ENCODE assay signal across 12 cellular contexts in genomic region chr10:67783576-67784294, GRCh38. TPM values are rescaled to one million over a fixed set of nuclear protein-coding genes. Genes with fewer than 3 reads are reported as not detected.
A peak's percentile ranks its signal among the peaks of the same experiment; 100 is the strongest.
DNase-seq lines count a peak whose midpoint lies in the region; ATAC-seq, FAIRE-seq and TF ChIP-seq lines count a peak whose summit lies in the region.
"Had no signal": no experiment of that assay in that cellular context is flagged by ENCODE, and none has a peak within 500 bp of the region (broad histone marks: within the 10 kb centered on the region; RNA-seq: fewer than 3 reads in every experiment).

No MANE protein-coding gene starts in this region.

- H3K36me3 Mint-ChIP-seq in CD4-positive, alpha-beta T cell (ENCODE audit: low read depth), result no peaks in the 10 kb centered on the region

- TF ChIP-seq CTCF in K562 (IDR thresholded peaks at IDR 0.05 in 2 of 3, conservative IDR thresholded peaks at IDR 0.05 in 1 of 3; ENCODE audit: insufficient read depth in 2 of 3, low read depth in 1 of 3, low read length in 3 of 3), result no peak
- no peak for TF ChIP-seq CTCF in CD4-positive, alpha-beta T cell (IDR thresholded peaks at IDR 0.05)

- no peak overlapping the region for H3K4me3 ChIP-seq in K562
- no peak overlapping the region for H3K4me3 ChIP-seq in aorta (ENCODE audit: low read length in 2 of 2)
- H3K4me3 ChIP-seq: skin epidermis, suprapubic skin had no signal

- H3K4me2 ChIP-seq in K562 (ENCODE audit: insufficient read depth, low read length), result peak overlapping the region; percentile 24

- H3K4me1 ChIP-seq in K562 (replicated peaks in 1 of 2; ENCODE audit: control insufficient read depth in 2 of 2, insufficient read depth in 2 of 2, low read length in 2 of 2) (peaks cover 0 to 3% of the 10 kb centered on the region in 2 experiments; a peak in 3 of 5 replicates), aorta (ENCODE audit: control insufficient read depth in 1 of 2, insufficient read depth in 2 of 2, low read length in 2 of 2) (no peaks in the 10 kb centered on the region)
- H3K4me1 ChIP-seq: suprapubic skin had no signal

- no TSS peak for BruUV-seq in K562 (replicated peaks; lab: Mats Ljungman, UMichigan)

- peaks cover 34% of the 10 kb centered on the region for H3K4me1 Mint-ChIP-seq in CD4-positive, alpha-beta T cell (ENCODE audit: low read depth)

- ATAC-seq in GM18502 (IDR thresholded peaks at IDR 0.05; ENCODE audit: poor library complexity, unreplicated experiment) (peak; percentile 47), GM21360 (IDR thresholded peaks at IDR 0.05; ENCODE audit: unreplicated experiment) (peak; percentile 38), HG03469 (IDR thresholded peaks at IDR 0.05; ENCODE audit: unreplicated experiment) (peak; percentile 30), K562 (peak; percentile 8; the same call in 1 of the 3 replicates), aorta (ENCODE audit: low FRiP score) (no peak)
- no peak for ATAC-seq in CD4-positive, alpha-beta T cell (ENCODE audit: poor library complexity)

- POLR2A ChIA-PET in K562 (lab: Yijun Ruan, JAX) (interaction anchor here (0.7 to 1.5 kb wide), 2 partner anchors 19 to 59 kb away, joined by 3 to 4 read pairs; no protein-coding TSS in a partner anchor), HEK293T (lab: Yijun Ruan, JAX) (no interaction called here)
- POLR2A ChIA-PET in CD4-positive, alpha-beta T cell (lab: Charles Lee), result no interaction called here

- H3K79me2 ChIP-seq in K562 (ENCODE audit: control insufficient read depth, insufficient read depth, low read length), result no peaks in the 10 kb centered on the region

- no peaks in the 10 kb centered on the region for H3K36me3 ChIP-seq in K562 (ENCODE audit: control insufficient read depth, insufficient read depth, low read length)
- H3K36me3 ChIP-seq in aorta (ENCODE audit: control insufficient read depth in 1 of 2, insufficient read depth in 2 of 2, low read length in 1 of 2), result no peaks in the 10 kb centered on the region
- H3K36me3 ChIP-seq: suprapubic skin had no signal

- no peaks in the 10 kb centered on the region for H3K27me3 Mint-ChIP-seq in CD4-positive, alpha-beta T cell

- H3K4me3 Mint-ChIP-seq in CD4-positive, alpha-beta T cell, result no peak overlapping the region

- no peak for FAIRE-seq in K562 (lab: Jason Lieb, UNC)

- no peak overlapping the region for H3K9ac ChIP-seq in K562 (ENCODE audit: insufficient read depth in 1 of 2, low read depth in 2 of 2, low read length in 2 of 2)

- H3K9me3 Mint-ChIP-seq in CD4-positive, alpha-beta T cell, result no peaks in the 10 kb centered on the region

- H3K27me3 ChIP-seq in K562 (ENCODE audit: control insufficient read depth in 2 of 2, insufficient read depth in 2 of 2, low read length in 2 of 2) (no peaks in the 10 kb centered on the region), aorta (ENCODE audit: control insufficient read depth in 1 of 2, insufficient read depth in 2 of 2, low read length in 1 of 2) (no peaks in the 10 kb centered on the region)
- H3K27me3 ChIP-seq in CD4-positive, alpha-beta T cell (ENCODE audit: control insufficient read depth, insufficient read depth, low read length), result no peaks in the 10 kb centered on the region

- H3K9me1 ChIP-seq in K562 (ENCODE audit: control insufficient read depth, insufficient read depth, low read length), result no peaks in the 10 kb centered on the region

- TF ChIP-seq RAD21 in K562 (CRISPR knock-in tag; conservative IDR thresholded peaks at IDR 0.05 in 1 of 2, IDR thresholded peaks at IDR 0.05 in 1 of 2), result no peak

- CTCF ChIA-PET in K562 (lab: Yijun Ruan, JAX; ENCODE audit: low intra/inter-chr PET ratio), result no interaction called here
- CTCF ChIA-PET in CD4-positive, alpha-beta T cell (lab: Charles Lee), result no interaction called here
- CTCF ChIA-PET in HEK293T (lab: Yijun Ruan, JAX), result interaction anchor here (0.6 kb wide), 2 partner anchors 760 to 858 kb away, joined by 3 to 5 read pairs; partner anchors contain the start of gene LRRTM3

- H3K9me3 ChIP-seq in K562 (replicated peaks; ENCODE audit: control insufficient read depth, insufficient read depth, low read depth, low read length), result no peaks in the 10 kb centered on the region
- H3K9me3 ChIP-seq in CD4-positive, alpha-beta T cell (ENCODE audit: control insufficient read depth, low read length), result no peaks in the 10 kb centered on the region
- H3K9me3 ChIP-seq in aorta (ENCODE audit: control insufficient read depth, low read length), result no peaks in the 10 kb centered on the region
- H3K9me3 ChIP-seq: suprapubic skin had no signal

- no peak for TF ChIP-seq POLR2A in K562 (conservative IDR thresholded peaks at IDR 0.05)

- in situ Hi-C loops in K562 (cut with MboI), result loop anchor here (10.0 kb wide), 1 partner anchor 521 kb away; no protein-coding TSS in a partner anchor

- H3K27ac Mint-ChIP-seq in CD4-positive, alpha-beta T cell, result no peak overlapping the region

- DNase-seq in K562 (ENCODE audit: extremely low read depth in 1 of 4, low spot score in 3 of 4) (no peak), aorta (no peak), NCI-H226 (no peak), HEK293T (ENCODE audit: extremely low spot score) (no peak)
- DNase-seq in CD4-positive, alpha-beta T cell, result no peak
- DNase-seq: amygdala, NCI-H2107 had no signal

- peak overlapping the region; percentile 75 for H2AFZ ChIP-seq in K562 (ENCODE audit: low read depth, low read length)

- no peak for TF ChIP-seq EP300 in K562 (IDR thresholded peaks at IDR 0.05; ENCODE audit: low read length)

- WGBS in K562 (ENCODE audit: insufficient coverage, low coverage, missing lambda C conversion rate), result 5% methylated on average over 5 of the region's 5 CpGs
- 90 to 92% methylated on average over 5 of the region's 5 CpGs for WGBS in aorta, 2 donors

- H4K20me1 ChIP-seq in K562 (replicated peaks; ENCODE audit: control insufficient read depth, insufficient read depth, low read length), result no peaks in the 10 kb centered on the region

- no peak overlapping the region for H3K27ac ChIP-seq in K562 (ENCODE audit: extremely low read depth, low read depth, low read length)
- H3K27ac ChIP-seq in CD4-positive, alpha-beta T cell (ENCODE audit: low read depth, low read length), result no peak overlapping the region
- no peak overlapping the region for H3K27ac ChIP-seq in aorta (ENCODE audit: low read depth in 1 of 2, low read length in 2 of 2)
- H3K27ac ChIP-seq: skin epidermis, suprapubic skin had no signal

- intact Hi-C loops in K562 (cut with micrococcal nuclease) (loop anchor here (10.0 kb wide), 1 partner anchor 291 kb away; the partner anchor contains the start of gene HERC4), aorta (cut with DNase I) (loop anchor here in 1 of 2 donors (5.0 kb wide), 1 partner anchor 86 kb away; the partner anchor contains the start of gene CTNNA3)
- intact Hi-C loops in CD4-positive, alpha-beta T cell (cut with DNase I, micrococcal nuclease), result loop anchor here in 1 of 2 experiments (10.0 kb wide), 2 partner anchors 119 to 1599 kb away; no protein-coding TSS in a partner anchor

TF ChIP-seq in K562, 482 proteins besides CTCF, POLR2A, EP300 and RAD21 (continues in another document):
- TF ChIP-seq HBP1 (CRISPR knock-in tag; IDR thresholded peaks at IDR 0.05) (0 out of 2 replicates have a peak, but pooled peaks have one; percentile 16), CHD1 (IDR thresholded peaks at IDR 0.05; ENCODE audit: low read length) (no peak)

TF ChIP-seq in HEK293T, 16 proteins besides CTCF, POLR2A, EP300 and RAD21:
- TF ChIP-seq ARNT (IDR thresholded peaks at IDR 0.05), result no peak
- no peak for TF ChIP-seq NFRKB (IDR thresholded peaks at IDR 0.05)
- no peak for TF ChIP-seq SUZ12 (IDR thresholded peaks at IDR 0.05)
- TF ChIP-seq HDGF (IDR thresholded peaks at IDR 0.05; ENCODE audit: borderline replicate concordance), result no peak
- TF ChIP-seq L3MBTL2 (conservative IDR thresholded peaks at IDR 0.05), result no peak
- TF ChIP-seq TARDBP (IDR thresholded peaks at IDR 0.05), result no peak

RNA-seq across cellular contexts. Expression of gene DNAJC12, which starts 54.3 kb away (rescaled TPM):
- 1.6 and 6.8 TPM in 2 replicates for total RNA-seq in K562 (2011; cell fraction: chromatin; rRNA removed; ENCODE audit: low replicate concordance)
- 1.7 and 2.5 TPM in 2 replicates for total RNA-seq in K562 (2011; cell fraction: nucleolus; rRNA removed)
- total RNA-seq in K562 (2011; cell fraction: nucleoplasm; rRNA removed), result 2.4 and 4.7 TPM in 2 replicates
- total RNA-seq in K562 (2014; rRNA removed) (41.6 and 46.5 TPM in 2 replicates), K562 (2014; rRNA removed; fragmentation: Illumina TruSeq; extraction: Trizol) (68.5 and 79.7 TPM in 2 replicates), K562 (2015; rRNA removed; fragmentation: Illumina TruSeq; extraction: Trizol) (32.3 and 34.4 TPM in 2 replicates), K562 (2021) (37.0 and 42.4 TPM in 2 replicates), aorta (1 to 10 TPM; 1.9 to 4.1 TPM)
- polyA plus RNA-seq in K562 (2011; rRNA removed) (7.4 and 7.7 TPM in 2 replicates), K562 (2014; fragmentation: Illumina TruSeq; extraction: Trizol) (88.4 and 90.9 TPM in 2 replicates), K562 (2014; fragmentation: Nextera tagmentation; extraction: Ambion mirVana) (10 to 100 TPM; 92.2 to 95.9 TPM), K562 (2014; rRNA removed) (54.4 and 74.3 TPM in 2 replicates), aorta (1 to 10 TPM; 1.7 to 4.4 TPM)
- 1.1 and 3.8 TPM in 2 replicates for polyA plus RNA-seq in K562 (2011; cell fraction: cytosol; rRNA removed)
- polyA plus RNA-seq in K562 (2011; cell fraction: nucleus; rRNA removed), result 0.51 and 1.2 TPM in 2 replicates
- polyA plus RNA-seq in K562 (2012), result 30.3 and 94.1 TPM in 2 replicates
- 1.9 and 3.2 TPM in 2 replicates for polyA minus RNA-seq in K562 (2011; rRNA and poly(A)+ RNA removed)
- polyA minus RNA-seq in K562 (2011; cell fraction: cytosol; rRNA and poly(A)+ RNA removed), result 1.7 and 2.1 TPM in 2 replicates
- 0.40 and 1.1 TPM in 2 replicates for polyA minus RNA-seq in K562 (2011; cell fraction: nucleus; rRNA and poly(A)+ RNA removed)
- not detected for total RNA-seq in CD4-positive, alpha-beta T cell

Comparison
In these comparisons a context has a peak if more than half of its experiments do, and no peak if none do; other contexts are left out.
1. ATAC-seq: peak in GM18502 (single experiment), GM21360 (single experiment), HG03469 (single experiment) and K562 (single experiment); none in CD4-positive, alpha-beta T cell (single experiment) and aorta (single experiment).